16 cellular contexts compared by ENCODE assay signal in the genomic region with DNA sequence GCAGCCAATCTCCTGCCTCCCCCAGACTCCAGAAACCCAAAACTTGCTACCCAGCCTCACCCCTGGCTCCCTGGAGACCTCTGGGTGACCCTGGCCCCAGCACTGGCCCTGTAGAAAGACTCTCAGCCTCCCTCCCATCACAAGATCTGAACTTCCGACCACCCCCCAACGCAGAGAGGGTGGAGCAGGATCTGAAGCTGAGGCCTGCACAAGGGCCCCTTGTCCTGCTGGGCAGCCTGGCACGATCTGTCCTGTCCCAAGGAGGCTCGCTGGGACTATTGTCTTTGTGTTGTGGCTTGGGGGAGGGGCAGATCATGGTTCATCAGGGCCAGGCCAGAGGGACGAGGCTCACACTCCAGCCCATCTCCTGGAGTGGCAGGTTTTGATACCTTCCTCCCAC. TPM values are rescaled to one million over a fixed set of nuclear protein-coding genes. Genes with fewer than 3 reads are reported as not detected.
DNase-seq lines count a peak whose midpoint lies in the region; ATAC-seq, FAIRE-seq and TF ChIP-seq lines count a peak whose summit lies in the region.
"Had no signal": no experiment of that assay in that cellular context is flagged by ENCODE, and none has a peak within 500 bp of the region (broad histone marks: within the 10 kb centered on the region; RNA-seq: fewer than 3 reads in every experiment).

No MANE protein-coding gene starts in this region.

- H3K27me3 ChIP-seq in SJCRH30: no peaks in the 10 kb centered on the region
- no peaks in the 10 kb centered on the region for H3K27me3 ChIP-seq in upper lobe of left lung

- DNase-seq in SJCRH30: peak; percentile 51 to 67
- peak; percentile 95 for DNase-seq in globus pallidus (ENCODE audit: low spot score)
- DNase-seq in nucleus accumbens (lab: John Stamatoyannopoulos, UW): peak in 53 of 56 donors; percentile 40 to 92 (median 81)
- DNase-seq in upper lobe of left lung: peak in 1 of 2 donors; percentile 36
- DNase-seq in HTR-8/SVneo (ENCODE audit: insufficient read length, low spot score): no peak
- DNase-seq: activated CD8-positive, alpha-beta memory T cell treated with anti-CD3 and anti-CD28 coated beads, Interleukin-2, amount 50 U/mL, for 4 hours; foreskin fibroblast; KBM-7; kidney glomerular epithelial cell; NCI-H2081 treated with DMSO at 0.1 percent for 48 hours; NK-92 treated with Interleukin-12 subunit alpha and Interleukin-12 subunit beta, amount 100 ng/mL, for 24 hours; stimulated activated CD4-positive, alpha-beta T cell treated with anti-CD3 and anti-CD28 coated beads, Interleukin-4, amount 100 ng/mL, for 24 hours; stimulated activated naive CD4-positive, alpha-beta T cell had no signal

- ATAC-seq in upper lobe of left lung (ENCODE audit: low FRiP score in 2 of 2) (no peak), HG03045 (IDR thresholded peaks at IDR 0.05; ENCODE audit: unreplicated experiment) (no peak), GM18858 (IDR thresholded peaks at IDR 0.05; ENCODE audit: unreplicated experiment) (no peak)

- H3K4me3 ChIP-seq in SJCRH30 (no peak overlapping the region), upper lobe of left lung (no peak overlapping the region)

- 51 to 81% methylated on average over 2 to 3 of the region's 5 CpGs for WGBS in upper lobe of left lung, 2 donors

- TF ChIP-seq CTCF in upper lobe of left lung (IDR thresholded peaks at IDR 0.05): no peak

- TF ChIP-seq EP300 in upper lobe of left lung (IDR thresholded peaks at IDR 0.05): peak in 2 of 4 donors; percentile 34 to 77

- H3K27ac ChIP-seq in SJCRH30 (peak overlapping the region; percentile 78), upper lobe of left lung (peak overlapping the region; percentile 37 to 80 (median 53))
- H3K27ac ChIP-seq: parathyroid adenoma had no signal

- TF ChIP-seq POLR2A in upper lobe of left lung (IDR thresholded peaks at IDR 0.05): no peak

- H3K36me3 ChIP-seq in SJCRH30: no peaks in the 10 kb centered on the region
- no peaks in the 10 kb centered on the region for H3K36me3 ChIP-seq in upper lobe of left lung

- no peak for FAIRE-seq in HTR-8/SVneo (lab: Jason Lieb, UNC)

- H3K4me1 ChIP-seq in SJCRH30 (peaks cover 42% of the 10 kb centered on the region), upper lobe of left lung (peaks cover 19 to 46% (median 36%) of the 10 kb centered on the region in 4 donors)
- H3K4me1 ChIP-seq: parathyroid adenoma had no signal

- no peaks in the 10 kb centered on the region for H3K9me3 ChIP-seq in SJCRH30 (replicated peaks)
- no peaks in the 10 kb centered on the region for H3K9me3 ChIP-seq in upper lobe of left lung

RNA-seq across cellular contexts. Expression of gene PHLDA3, which starts 20.0 kb away (rescaled TPM):
- total RNA-seq in SJCRH30 (2014; rRNA removed; shearing (Covaris generic)): 30.8 and 33.9 TPM in 2 replicates
- total RNA-seq in upper lobe of left lung: 100 to 1,000 TPM in 3 of 6 donors, 10 to 100 TPM in 3; 45.1 to 211 (median 88.1) TPM

RNA-seq across cellular contexts. Expression of gene TNNI1, which starts 27.5 kb away (rescaled TPM):
- total RNA-seq in SJCRH30 (2014; rRNA removed; shearing (Covaris generic)): 230 and 281 TPM in 2 replicates
- total RNA-seq in upper lobe of left lung: under 1 TPM in 5 of 6 donors, not detected in 1; 0.15 to 0.78 (median 0.47) TPM

RNA-seq across cellular contexts. Expression of gene LAD1, which starts 49.9 kb away (rescaled TPM):
- 1.1 and 2.9 TPM in 2 replicates for total RNA-seq in SJCRH30 (2014; rRNA removed; shearing (Covaris generic))
- 10 to 100 TPM; 12.6 to 48.1 (median 39.1) TPM for total RNA-seq in upper lobe of left lung

RNA-seq across cellular contexts. Expression of gene CSRP1, which starts 57.9 kb away (rescaled TPM):
- 80.6 and 84.6 TPM in 2 replicates for total RNA-seq in SJCRH30 (2014; rRNA removed; shearing (Covaris generic))
- 100 to 1,000 TPM; 200 to 495 (median 327) TPM for total RNA-seq in upper lobe of left lung

Comparison
In these comparisons a context has a peak if more than half of its experiments do, and no peak if none do; other contexts are left out.
1. RNA of gene TNNI1, which starts 27.5 kb away (total RNA-seq): 230 to 281 TPM in SJCRH30; 0.15 to 0.78 TPM in upper lobe of left lung; every median in the first group is over 100 times any median in the second.